In the genomic region with DNA sequence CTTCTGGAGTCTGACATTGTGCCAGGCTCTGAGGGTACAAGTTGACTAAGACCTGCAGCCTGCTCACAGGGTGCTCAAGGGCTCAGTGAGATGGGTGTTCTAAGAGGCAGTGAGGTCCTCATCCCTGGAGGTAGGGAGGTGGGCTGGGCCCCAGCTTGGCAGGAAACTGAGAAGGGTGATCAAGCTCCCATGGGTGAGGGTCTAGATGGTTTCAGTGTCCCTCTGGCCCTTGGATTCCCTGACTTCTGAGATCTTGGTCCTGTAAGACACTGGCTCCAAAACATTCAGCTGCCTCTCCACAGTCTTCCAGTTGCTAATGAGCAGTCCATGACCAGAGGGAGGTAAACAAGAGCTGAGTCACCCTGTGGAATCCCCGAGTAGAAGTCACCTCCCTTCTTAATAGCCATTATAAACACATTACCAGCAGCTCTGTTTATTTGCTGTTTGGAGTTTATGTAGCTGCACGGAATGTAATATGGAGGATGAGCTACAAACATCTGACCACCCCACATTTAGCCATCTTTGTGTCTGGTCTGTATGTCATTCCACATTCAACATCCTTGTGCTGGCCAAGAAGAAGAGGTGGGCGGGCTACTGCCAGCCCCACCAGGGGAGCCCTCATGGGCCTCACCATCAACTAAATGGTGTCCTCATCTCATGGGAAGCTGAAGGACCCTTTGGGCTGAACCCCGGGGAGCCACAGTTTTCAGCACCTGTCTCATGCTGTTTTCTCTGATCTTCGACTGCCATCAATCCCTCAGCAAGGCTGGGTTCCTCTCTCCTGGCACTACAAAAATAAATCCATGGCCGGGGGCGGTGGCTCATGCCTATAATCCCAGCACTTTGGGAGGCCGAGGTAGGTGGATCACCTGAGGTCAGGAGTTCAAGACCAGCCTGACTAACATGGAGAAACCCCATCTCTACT, we compare ENCODE assay signal across 10 cellular contexts. TPM values are rescaled to one million over a fixed set of nuclear protein-coding genes. Genes with fewer than 3 reads are reported as not detected.
DNase-seq lines count a peak whose midpoint lies in the region; ATAC-seq and TF ChIP-seq lines count a peak whose summit lies in the region.
"Had no signal": no experiment of that assay in that cellular context is flagged by ENCODE, and none has a peak within 500 bp of the region (broad histone marks: within the 10 kb centered on the region; RNA-seq: fewer than 3 reads in every experiment).

No MANE protein-coding gene starts in this region.

- ATAC-seq in activated T-cell treated with anti-CD3 and anti-CD28 coated beads, Interleukin-2, amount 50 U/mL, for 72 hours (replicated peaks in 1 of 2): no peak
- ATAC-seq in stimulated activated naive B cell treated with anti-CD40 and anti-IgM and Interleukin-4, amounts not matched to agents 10 μg/mL and 1 μg/mL and 100 μg/mL, for 72 hours (replicated peaks): no peak
- ATAC-seq: activated CD4-positive, alpha-beta T cell treated with anti-CD3 and anti-CD28 coated beads for 36 hours had no signal

- H3K27ac ChIP-seq in vagina: peak overlapping the region; percentile 82

- no peak for TF ChIP-seq POLR2A in vagina (IDR thresholded peaks at IDR 0.05)

- H3K36me3 ChIP-seq in vagina: no peaks in the 10 kb centered on the region

- no peak overlapping the region for H3K4me3 Mint-ChIP-seq in activated T-cell treated with anti-CD3 and anti-CD28 coated beads, Interleukin-2, amount 50 U/mL, for 72 hours
- H3K4me3 Mint-ChIP-seq in stimulated activated naive B cell treated with anti-CD40 and anti-IgM and Interleukin-4, amounts not matched to agents 10 μg/mL and 1 μg/mL and 100 μg/mL, for 72 hours: no peak overlapping the region
- H3K4me3 Mint-ChIP-seq: activated CD4-positive, alpha-beta T cell treated with anti-CD3 and anti-CD28 coated beads for 36 hours had no signal

- H3K4me3 ChIP-seq in vagina: no peak overlapping the region

- H3K9me3 Mint-ChIP-seq in activated T-cell treated with anti-CD3 and anti-CD28 coated beads, Interleukin-2, amount 50 U/mL, for 72 hours: no peaks in the 10 kb centered on the region
- no peaks in the 10 kb centered on the region for H3K9me3 Mint-ChIP-seq in stimulated activated naive B cell treated with anti-CD40 and anti-IgM and Interleukin-4, amounts not matched to agents 10 μg/mL and 1 μg/mL and 100 μg/mL, for 72 hours

- TF ChIP-seq CTCF in vagina (IDR thresholded peaks at IDR 0.05): no peak

- H3K36me3 Mint-ChIP-seq in activated T-cell treated with anti-CD3 and anti-CD28 coated beads, Interleukin-2, amount 50 U/mL, for 72 hours (ENCODE audit: insufficient read depth in 2 of 2): no peaks in the 10 kb centered on the region
- no peaks in the 10 kb centered on the region for H3K36me3 Mint-ChIP-seq in stimulated activated naive B cell treated with anti-CD40 and anti-IgM and Interleukin-4, amounts not matched to agents 10 μg/mL and 1 μg/mL and 100 μg/mL, for 72 hours

- H3K27me3 Mint-ChIP-seq in activated T-cell treated with anti-CD3 and anti-CD28 coated beads, Interleukin-2, amount 50 U/mL, for 72 hours (ENCODE audit: low read depth): no peaks in the 10 kb centered on the region
- peaks cover 4 to 13% of the 10 kb centered on the region in 2 donors for H3K27me3 Mint-ChIP-seq in stimulated activated naive B cell treated with anti-CD40 and anti-IgM and Interleukin-4, amounts not matched to agents 10 μg/mL and 1 μg/mL and 100 μg/mL, for 72 hours

- H3K4me1 Mint-ChIP-seq in activated T-cell treated with anti-CD3 and anti-CD28 coated beads, Interleukin-2, amount 50 U/mL, for 72 hours (ENCODE audit: low read depth): no peaks in the 10 kb centered on the region
- peaks cover 0 to under 1% of the 10 kb centered on the region in 2 donors for H3K4me1 Mint-ChIP-seq in stimulated activated naive B cell treated with anti-CD40 and anti-IgM and Interleukin-4, amounts not matched to agents 10 μg/mL and 1 μg/mL and 100 μg/mL, for 72 hours
- H3K4me1 Mint-ChIP-seq: activated CD4-positive, alpha-beta T cell treated with anti-CD3 and anti-CD28 coated beads for 36 hours had no signal

- H3K4me1 ChIP-seq in vagina: peaks cover 23% of the 10 kb centered on the region

- H3K9me3 ChIP-seq in vagina: no peaks in the 10 kb centered on the region

- H3K27ac Mint-ChIP-seq in activated T-cell treated with anti-CD3 and anti-CD28 coated beads, Interleukin-2, amount 50 U/mL, for 72 hours: no peak overlapping the region
- no peak overlapping the region for H3K27ac Mint-ChIP-seq in stimulated activated naive B cell treated with anti-CD40 and anti-IgM and Interleukin-4, amounts not matched to agents 10 μg/mL and 1 μg/mL and 100 μg/mL, for 72 hours
- H3K27ac Mint-ChIP-seq: activated CD4-positive, alpha-beta T cell treated with anti-CD3 and anti-CD28 coated beads for 36 hours had no signal

- intact Hi-C loops in vagina (cut with DNase I): no loop called here

- H3K27me3 ChIP-seq in vagina: no peaks in the 10 kb centered on the region

- DNase-seq in SIG-M5 treated with dmso at 0.1 percent for 504 hours (lab: John Stamatoyannopoulos, UW; ENCODE audit: unreplicated experiment): peak; percentile 28
- DNase-seq in SIG-M5 (lab: John Stamatoyannopoulos, UW): no peak
- peak; percentile 26 for DNase-seq in activated CD8-positive, alpha-beta memory T cell treated with anti-CD3 and anti-CD28 coated beads, Interleukin-2, amount 50 U/mL, for 48 hours
- DNase-seq in foreskin melanocyte: peak; percentile 16
- peak; percentile 55 to 84 for DNase-seq in vagina (ENCODE audit: extremely low spot score in 2 of 2)
- DNase-seq in activated T-cell treated with anti-CD3 and anti-CD28 coated beads, Interleukin-2, amount 50 U/mL, for 72 hours: no peak
- DNase-seq in NCI-H2227 (lab: John Stamatoyannopoulos, UW; ENCODE audit: unreplicated experiment): no peak
- DNase-seq in stimulated activated naive B cell treated with anti-CD40 and anti-IgM and Interleukin-4, amounts not matched to agents 10 μg/mL and 1 μg/mL and 100 μg/mL, for 72 hours: no peak
- DNase-seq: activated CD4-positive, alpha-beta T cell treated with anti-CD3 and anti-CD28 coated beads for 36 hours; hippocampal formation had no signal

RNA-seq across cellular contexts. Expression of a gene that starts 37.2 kb away (rescaled TPM):
- 23.3 TPM for total RNA-seq in vagina
- total RNA-seq in activated T-cell treated with anti-CD3 and anti-CD28 coated beads, Interleukin-2, amount 50 U/mL, for 72 hours: not detected
- total RNA-seq: activated CD4-positive, alpha-beta T cell treated with anti-CD3 and anti-CD28 coated beads for 36 hours had no signal

Comparison
In these comparisons a context has a peak if more than half of its experiments do, and no peak if none do; other contexts are left out.
1. DNase-seq: peak in SIG-M5 treated with dmso at 0.1 percent for 504 hours (single experiment), activated CD8-positive, alpha-beta memory T cell treated with anti-CD3 and anti-CD28 coated beads, Interleukin-2, amount 50 U/mL, for 48 hours (single experiment), foreskin melanocyte (single experiment) and vagina (2 of 2); none in SIG-M5 (single experiment), activated T-cell treated with anti-CD3 and anti-CD28 coated beads, Interleukin-2, amount 50 U/mL, for 72 hours (0 of 2), NCI-H2227 (single experiment) and stimulated activated naive B cell treated with anti-CD40 and anti-IgM and Interleukin-4, amounts not matched to agents 10 μg/mL and 1 μg/mL and 100 μg/mL, for 72 hours (single experiment).
2. RNA of a gene that starts 37.2 kb away (total RNA-seq): 23.3 TPM in vagina (single experiment); not detected in activated T-cell treated with anti-CD3 and anti-CD28 coated beads, Interleukin-2, amount 50 U/mL, for 72 hours; every median in the first group is over 10 times any median in the second.